ENCODE assay signal across 23 cellular contexts in the genomic region with DNA sequence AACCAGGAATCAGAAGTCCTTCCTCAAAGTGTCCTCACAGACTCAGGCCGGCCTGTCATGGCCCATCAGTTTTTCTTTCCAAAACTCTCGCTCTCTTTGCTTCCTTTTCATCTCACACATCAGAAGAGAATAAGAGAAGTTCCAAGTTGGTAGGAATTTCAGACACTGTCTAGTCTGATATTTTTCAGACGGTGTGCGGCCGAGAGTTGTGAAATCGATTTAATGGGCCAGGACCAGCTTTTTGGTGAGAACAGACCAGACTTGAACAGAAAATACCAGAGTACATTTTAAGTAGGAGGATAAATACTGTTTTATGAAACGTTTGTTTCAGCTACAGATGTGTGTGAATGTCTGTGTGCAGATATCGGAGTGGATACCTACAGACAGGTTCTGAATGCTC. TPM values are rescaled to one million over a fixed set of nuclear protein-coding genes. Genes with fewer than 3 reads are reported as not detected.
A peak's percentile ranks its signal among the peaks of the same experiment; 100 is the strongest.
DNase-seq lines count a peak whose midpoint lies in the region; ATAC-seq and TF ChIP-seq lines count a peak whose summit lies in the region.
"Had no signal": no experiment of that assay in that cellular context is flagged by ENCODE, and none has a peak within 500 bp of the region (broad histone marks: within the 10 kb centered on the region; RNA-seq: fewer than 3 reads in every experiment).

No MANE protein-coding gene starts in this region.

- intact Hi-C loops in Right ventricle myocardium inferior (cut with DNase I): loop anchor here (5.0 kb wide), 1 partner anchor 687 kb away; no protein-coding TSS in a partner anchor
- intact Hi-C loops in right cardiac atrium (cut with DNase I): loop anchor here (10.0 kb wide), 2 partner anchors 195 to 685 kb away; no protein-coding TSS in a partner anchor
- intact Hi-C loops in vagina (cut with DNase I): loop anchor here (5.0 kb wide), 1 partner anchor 933 kb away; no protein-coding TSS in a partner anchor

- no peak for TF ChIP-seq POLR2A in vagina (IDR thresholded peaks at IDR 0.05)

- no peaks in the 10 kb centered on the region for H3K27me3 ChIP-seq in right cardiac atrium (ENCODE audit: control insufficient read depth, insufficient read depth)
- H3K27me3 ChIP-seq in neutrophil: no peaks in the 10 kb centered on the region
- H3K27me3 ChIP-seq in vagina: no peaks in the 10 kb centered on the region
- no peaks in the 10 kb centered on the region for H3K27me3 ChIP-seq in WERI-Rb-1 (ENCODE audit: insufficient read depth, low read depth, severe bottlenecking)
- H3K27me3 ChIP-seq: SJSA1 had no signal

- H3K27ac ChIP-seq in right cardiac atrium (ENCODE audit: low read length) (no peak overlapping the region), neutrophil (peak overlapping the region; percentile 49), vagina (peak overlapping the region; percentile 35), WERI-Rb-1 (no peak overlapping the region)
- H3K27ac ChIP-seq: 22Rv1, HL-60, SJSA1 had no signal

- peaks cover 3% of the 10 kb centered on the region for H3K27me3 Mint-ChIP-seq in chondrocyte (ENCODE audit: low read depth)

- TF ChIP-seq CTCF in chondrocyte (IDR thresholded peaks at IDR 0.05): no peak
- no peak for TF ChIP-seq CTCF in neutrophil (IDR thresholded peaks at IDR 0.05)
- no peak for TF ChIP-seq CTCF in vagina (IDR thresholded peaks at IDR 0.05)
- no peak for TF ChIP-seq CTCF in WERI-Rb-1 (IDR thresholded peaks at IDR 0.05; ENCODE audit: low read depth, low read length)

- peaks cover 3% of the 10 kb centered on the region for H3K36me3 Mint-ChIP-seq in chondrocyte (ENCODE audit: low read depth)

- DNase-seq in Right ventricle myocardium inferior (ENCODE audit: missing footprints): no peak
- no peak for DNase-seq in right cardiac atrium
- DNase-seq in chondrocyte (ENCODE audit: low spot score): no peak
- DNase-seq in vagina (ENCODE audit: extremely low spot score in 2 of 2): peak in 1 of 2 donors; percentile 87
- DNase-seq in WERI-Rb-1: no peak
- no peak for DNase-seq in NCI-H1105 treated with DMSO at 0.1 percent for 48 hours (lab: John Stamatoyannopoulos, UW)
- DNase-seq: ACHN; Calu3; DND-41; NCI-H1092; NCI-H1436; NCI-H2029; NCI-H446 treated with DMSO at 0.1 percent for 48 hours; NCI-H526; NCI-H82; NK-92 treated with Interleukin-12 subunit alpha and Interleukin-12 subunit beta, amount 100 ng/mL, for 24 hours; PC-3 had no signal

- peaks cover 23% of the 10 kb centered on the region for H3K4me1 Mint-ChIP-seq in chondrocyte (ENCODE audit: low read depth)

- peak overlapping the region; percentile 18 for H3K27ac Mint-ChIP-seq in chondrocyte (ENCODE audit: unreplicated experiment)

- H3K4me3 Mint-ChIP-seq in chondrocyte (ENCODE audit: unreplicated experiment): no peak overlapping the region

- peaks cover 71% of the 10 kb centered on the region for H3K36me3 ChIP-seq in neutrophil
- H3K36me3 ChIP-seq in vagina: no peaks in the 10 kb centered on the region
- H3K36me3 ChIP-seq in WERI-Rb-1: no peaks in the 10 kb centered on the region
- H3K36me3 ChIP-seq: SJSA1 had no signal

- H3K4me1 ChIP-seq in right cardiac atrium (ENCODE audit: control insufficient read depth, insufficient read depth, low read length): peaks cover under 1% of the 10 kb centered on the region
- peaks cover 20 to 21% of the 10 kb centered on the region in 2 experiments for H3K4me1 ChIP-seq in neutrophil (ENCODE audit: control insufficient read depth in 1 of 2, insufficient read depth in 1 of 2, low read depth in 1 of 2, low read length in 1 of 2)
- H3K4me1 ChIP-seq in vagina: peaks cover 3% of the 10 kb centered on the region

- no peak overlapping the region for H3K4me3 ChIP-seq in right cardiac atrium (ENCODE audit: low read length)
- H3K4me3 ChIP-seq in neutrophil (ENCODE audit: low read depth in 1 of 2, low read length in 1 of 2): no peak overlapping the region
- H3K4me3 ChIP-seq in vagina: no peak overlapping the region
- H3K4me3 ChIP-seq in WERI-Rb-1 (ENCODE audit: low read depth, low read length): no peak overlapping the region
- H3K4me3 ChIP-seq: SJSA1 had no signal

- H3K9me3 ChIP-seq in right cardiac atrium (ENCODE audit: control insufficient read depth, low read length) (no peaks in the 10 kb centered on the region), neutrophil (no peaks in the 10 kb centered on the region), vagina (no peaks in the 10 kb centered on the region), WERI-Rb-1 (ENCODE audit: severe bottlenecking) (no peaks in the 10 kb centered on the region)
- H3K9me3 ChIP-seq: SJSA1 had no signal

- no peaks in the 10 kb centered on the region for H3K9me3 Mint-ChIP-seq in chondrocyte (ENCODE audit: low read depth)

- 74% methylated on average over 8 of the region's 8 CpGs for WGBS in right cardiac atrium

- peak; percentile 14 for ATAC-seq in Right ventricle myocardium inferior
- ATAC-seq in right cardiac atrium: no peak
- ATAC-seq in GM19467 (IDR thresholded peaks at IDR 0.05; ENCODE audit: unreplicated experiment): no peak
- ATAC-seq: PC-3 had no signal

RNA-seq across cellular contexts. Expression of a gene that starts 24.8 kb away (rescaled TPM):
- total RNA-seq in Right ventricle myocardium inferior (not detected), right cardiac atrium (1 to 10 TPM in 1 of 4 donors, under 1 TPM in 3; 0.34 to 1.4 (median 0.48) TPM), chondrocyte (not detected in 3 replicates), vagina (0.49 TPM)
- polyA plus RNA-seq in right cardiac atrium: 0.27 TPM
- total RNA-seq: Calu3, PC-3 had no signal
- polyA plus RNA-seq: BJ had no signal

Comparison
In these comparisons a context has a peak if more than half of its experiments do, and no peak if none do; other contexts are left out.
1. H3K27ac ChIP-seq: peak in neutrophil (single experiment) and vagina (single experiment); none in right cardiac atrium (single experiment) and WERI-Rb-1 (single experiment).